In genomic region chr1:232524056-232524455, GRCh38 we compare ENCODE assay signal across 20 cellular contexts.
A peak's percentile ranks its signal among the peaks of the same experiment; 100 is the strongest.
DNase-seq lines count a peak whose midpoint lies in the region; ATAC-seq and TF ChIP-seq lines count a peak whose summit lies in the region.
"Had no signal": no experiment of that assay in that cellular context is flagged by ENCODE, and none has a peak within 500 bp of the region (broad histone marks: within the 10 kb centered on the region; RNA-seq: fewer than 3 reads in every experiment).

No MANE protein-coding gene starts in this region.

- DNase-seq in ELR (ENCODE audit: low read depth) (peak; percentile 20), SK-MEL-5 (ENCODE audit: low read depth, low spot score) (peak; percentile 86), epithelial cell of esophagus (ENCODE audit: low read depth) (peak; percentile 65), neural crest cell (ENCODE audit: low read depth, low spot score) (no peak), DMS 273 treated with DMSO at 0.1 percent for 48 hours (lab: John Stamatoyannopoulos, UW) (no peak)
- no peak for DNase-seq in activated T-cell treated with anti-CD3 and anti-CD28 coated beads, Interleukin-2, amount 50 U/mL, for 48 hours
- DNase-seq: activated CD4-positive, alpha-beta T cell treated with anti-CD3 and anti-CD28 coated beads, Interleukin-2, amount 50 U/mL, for 1 hour; activated naive CD8-positive, alpha-beta T cell treated with anti-CD3 and anti-CD28 coated beads for 36 hours; colonic mucosa; H7; NCI-H1092; NCI-H1930; NCI-H2227 treated with DMSO at 0.1 percent for 48 hours; nephron progenitor cell; OCI-M1; SJCRH30; T-helper 17 cell had no signal

- H3K36me3 Mint-ChIP-seq in neural crest cell (ENCODE audit: low read depth): peaks cover under 1% of the 10 kb centered on the region
- H3K36me3 Mint-ChIP-seq: activated naive CD8-positive, alpha-beta T cell treated with anti-CD3 and anti-CD28 coated beads for 36 hours; CD14-positive monocyte had no signal

- peaks cover 27% of the 10 kb centered on the region for H3K4me1 Mint-ChIP-seq in neural crest cell
- H3K4me1 Mint-ChIP-seq: activated naive CD8-positive, alpha-beta T cell treated with anti-CD3 and anti-CD28 coated beads for 36 hours had no signal

- peak overlapping the region; percentile 54 for H3K27ac Mint-ChIP-seq in neural crest cell (ENCODE audit: unreplicated experiment)
- H3K27ac Mint-ChIP-seq: activated naive CD8-positive, alpha-beta T cell treated with anti-CD3 and anti-CD28 coated beads for 36 hours; CD14-positive monocyte; nephron progenitor cell; T-helper 17 cell had no signal

- no peak overlapping the region for H3K4me3 Mint-ChIP-seq in neural crest cell
- H3K4me3 Mint-ChIP-seq: activated naive CD8-positive, alpha-beta T cell treated with anti-CD3 and anti-CD28 coated beads for 36 hours; CD14-positive monocyte; nephron progenitor cell; T-helper 17 cell had no signal

- H3K9me3 Mint-ChIP-seq in neural crest cell: no peaks in the 10 kb centered on the region
- H3K9me3 Mint-ChIP-seq: activated naive CD8-positive, alpha-beta T cell treated with anti-CD3 and anti-CD28 coated beads for 36 hours; CD14-positive monocyte; nephron progenitor cell had no signal

- no peak for TF ChIP-seq CTCF in epithelial cell of esophagus (IDR thresholded peaks at IDR 0.05; ENCODE audit: insufficient read depth, low read depth, low read length, missing control alignments)
- TF ChIP-seq CTCF in neural crest cell (conservative IDR thresholded peaks at IDR 0.05): no peak

- H3K4me3 ChIP-seq in epithelial cell of esophagus (ENCODE audit: low read length): no peak overlapping the region
- H3K4me3 ChIP-seq: colonic mucosa, SJCRH30 had no signal

- ATAC-seq in GM21367 (IDR thresholded peaks at IDR 0.05; ENCODE audit: unreplicated experiment) (no peak), GM18511 (IDR thresholded peaks at IDR 0.05; ENCODE audit: unreplicated experiment) (no peak)
- ATAC-seq: T-helper 17 cell had no signal

- H3K27me3 Mint-ChIP-seq in neural crest cell (ENCODE audit: low read depth): no peaks in the 10 kb centered on the region
- H3K27me3 Mint-ChIP-seq: T-helper 17 cell had no signal

- in situ Hi-C loops in SK-MEL-5 (cut with HindIII; ENCODE audit: low pct_unique_long_range_greater_than_20kb, low sequenced_read_pairs): no loop called here

Comparison
In these comparisons a context has a peak if more than half of its experiments do, and no peak if none do; other contexts are left out.
1. DNase-seq: peak in ELR (single experiment), SK-MEL-5 (single experiment) and epithelial cell of esophagus (single experiment); none in neural crest cell (single experiment), DMS 273 treated with DMSO at 0.1 percent for 48 hours (single experiment) and activated T-cell treated with anti-CD3 and anti-CD28 coated beads, Interleukin-2, amount 50 U/mL, for 48 hours (0 of 2).